In genomic region chr12:10721654-10722501, GRCh38 we compare ENCODE assay signal across 7 cellular contexts. TPM values are rescaled to one million over a fixed set of nuclear protein-coding genes. Genes with fewer than 3 reads are reported as not detected.
DNase-seq lines count a peak whose midpoint lies in the region; ATAC-seq and TF ChIP-seq lines count a peak whose summit lies in the region.

No MANE protein-coding gene starts in this region.

- H3K27ac ChIP-seq in esophagus (ENCODE audit: low read depth in 2 of 2, low read length in 1 of 2) (peak overlapping the region; percentile 100), mucosa of rectum (ENCODE audit: low read depth in 2 of 2, low read length in 2 of 2) (peak overlapping the region; percentile 90 to 92)

- WGBS in esophagus, 2 donors, result 1% methylated on average over 25 to 26 of the region's 26 CpGs

- H3K4me3 ChIP-seq in esophagus (ENCODE audit: low read depth in 1 of 2, low read length in 2 of 2) (peak overlapping the region; percentile 84 to 97), mucosa of rectum (ENCODE audit: low read length in 2 of 2) (peak overlapping the region; percentile 89 to 95)

- ATAC-seq in HG03103 (IDR thresholded peaks at IDR 0.05; ENCODE audit: low read depth, unreplicated experiment), result peak; percentile 27

- H3K36me3 ChIP-seq in esophagus (ENCODE audit: control insufficient read depth in 2 of 2, insufficient read depth in 2 of 2, low read length in 1 of 2) (no peaks in the 10 kb centered on the region), mucosa of rectum (ENCODE audit: control insufficient read depth in 2 of 2, insufficient read depth in 2 of 2, low read length in 2 of 2) (peaks cover 0 to 2% of the 10 kb centered on the region in 2 donors)

- H3K4me1 ChIP-seq in esophagus (ENCODE audit: control insufficient read depth in 2 of 2, insufficient read depth in 2 of 2, low read length in 1 of 2), result peaks cover 0 to 2% of the 10 kb centered on the region in 2 donors
- peaks cover 10 to 46% of the 10 kb centered on the region in 2 donors for H3K4me1 ChIP-seq in mucosa of rectum (ENCODE audit: control insufficient read depth in 2 of 2, insufficient read depth in 2 of 2, low read length in 2 of 2)

- peak; percentile 76 for DNase-seq in NOMO-1 treated with DMSO at 0.1 percent for 48 hours (lab: John Stamatoyannopoulos, UW; ENCODE audit: unreplicated experiment)
- peak; percentile 60 for DNase-seq in activated CD8-positive, alpha-beta memory T cell treated with anti-CD3 and anti-CD28 coated beads, Interleukin-2, amount 50 U/mL, for 4 hours
- DNase-seq in stimulated activated CD8-positive, alpha-beta memory T cell treated with anti-CD3 and anti-CD28 coated beads, Interleukin-7, amount 100 ng/mL, for 1 hour (ENCODE audit: low read depth in 2 of 2), result peak; percentile 18

- H3K9me3 ChIP-seq in esophagus (ENCODE audit: control insufficient read depth in 2 of 2, insufficient read depth in 1 of 2, low read depth in 1 of 2, low read length in 1 of 2) (peaks cover 0 to 1% of the 10 kb centered on the region in 2 donors), mucosa of rectum (ENCODE audit: control insufficient read depth in 2 of 2, low read length in 2 of 2) (no peaks in the 10 kb centered on the region)

- H3K27me3 ChIP-seq in esophagus (ENCODE audit: control insufficient read depth in 1 of 2, insufficient read depth in 2 of 2, low read length in 2 of 2) (no peaks in the 10 kb centered on the region), mucosa of rectum (ENCODE audit: control insufficient read depth in 2 of 2, insufficient read depth in 2 of 2, low read length in 2 of 2) (no peaks in the 10 kb centered on the region)

- peak; percentile 39 for TF ChIP-seq POLR2A in GM15510 (IDR thresholded peaks at IDR 0.05; ENCODE audit: borderline replicate concordance, extremely low read depth, insufficient read length)

- H3K9ac ChIP-seq in mucosa of rectum (ENCODE audit: low read depth in 1 of 2, low read length in 2 of 2), result peak overlapping the region; percentile 92 to 94

RNA-seq across cellular contexts. Expression of gene YBX3, which starts 1.2 kb away (rescaled TPM):
- polyA plus RNA-seq in esophagus, result 100 to 1,000 TPM; 399 to 433 TPM

RNA-seq across cellular contexts. Expression of gene STYK1, which starts 48.0 kb away (rescaled TPM):
- 1 to 10 TPM; 5.4 to 7.0 TPM for polyA plus RNA-seq in esophagus

Comparison
In these comparisons a context has a peak if more than half of its experiments do, and no peak if none do; other contexts are left out.
1. Peak in every context shown above with its lines: DNase-seq, ATAC-seq, H3K4me3 ChIP-seq and H3K27ac ChIP-seq.
2. DNase-seq: peak in every context shown above with its lines; median percentile 76 in NOMO-1 treated with DMSO at 0.1 percent for 48 hours; 60 in activated CD8-positive, alpha-beta memory T cell treated with anti-CD3 and anti-CD28 coated beads, Interleukin-2, amount 50 U/mL, for 4 hours; 18 in stimulated activated CD8-positive, alpha-beta memory T cell treated with anti-CD3 and anti-CD28 coated beads, Interleukin-7, amount 100 ng/mL, for 1 hour.